In the genomic region with DNA sequence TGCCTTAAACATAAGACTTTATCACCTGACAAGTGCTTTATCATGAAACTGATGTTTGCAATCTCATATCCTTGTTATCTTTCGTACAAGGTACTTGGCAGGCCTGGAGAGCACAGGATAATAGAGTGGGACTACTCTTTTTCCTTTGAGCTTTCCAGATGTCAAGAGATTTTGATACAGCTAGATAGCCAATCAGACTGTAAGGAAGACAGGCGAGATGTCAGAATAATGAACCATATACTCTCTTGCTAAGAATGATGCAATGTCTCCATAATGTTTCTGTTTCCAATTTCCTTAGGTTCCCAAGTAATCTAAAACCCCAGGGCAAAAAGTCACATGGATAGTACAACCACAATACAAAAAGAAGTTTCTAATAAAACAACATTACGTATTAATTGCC, we compare ENCODE assay signal across 19 cellular contexts.
"Had no signal": no experiment of that assay in that cellular context is flagged by ENCODE, and none has a peak within 500 bp of the region (broad histone marks: within the 10 kb centered on the region; RNA-seq: fewer than 3 reads in every experiment).

No MANE protein-coding gene starts in this region.

- H3K9ac ChIP-seq: parathyroid adenoma had no signal

- H3K9me3 ChIP-seq: adrenal gland, breast epithelium, gastrocnemius medialis, left ventricle myocardium inferior, tibial artery had no signal

- H3K27ac ChIP-seq: adrenal gland, breast epithelium, epithelial cell of prostate, gastrocnemius medialis, left ventricle myocardium inferior, parathyroid adenoma, skin epidermis, tibial artery, WERI-Rb-1 had no signal

- H3K27me3 ChIP-seq: adrenal gland, breast epithelium, gastrocnemius medialis, tibial artery had no signal

- DNase-seq: activated CD4-positive, alpha-beta T cell treated with anti-CD3 and anti-CD28 coated beads for 1 hour; activated CD8-positive, alpha-beta T cell treated with anti-CD3 and anti-CD28 coated beads, Interleukin-2, amount 10 ng/mL, durations not matched to agents 7 days and 5 days; cortex of kidney; gastrocnemius medialis; left ventricle myocardium inferior; stimulated activated CD4-positive, alpha-beta T cell treated with anti-CD3 and anti-CD28 coated beads, Interleukin-1b, Interleukin-23, amount 100 ng/mL, for 48 hours; stimulated activated naive CD8-positive, alpha-beta T cell treated with anti-CD3 and anti-CD28 coated beads, Interleukin-15, amount 100 ng/mL, for 72 hours; T-helper 2 cell; tibial artery had no signal

- H3K79me2 ChIP-seq: parathyroid adenoma had no signal

- H3K4me3 Mint-ChIP-seq: activated CD8-positive, alpha-beta T cell treated with anti-CD3 and anti-CD28 coated beads, Interleukin-2, amount 10 ng/mL, durations not matched to agents 7 days and 5 days; endodermal cell; natural killer cell treated with Interleukin-12 subunit alpha and Interleukin-12 subunit beta and Interleukin-15 and Interleukin-18, amount 100 ng/mL, for 72 hours; stimulated activated effector memory CD8-positive, alpha-beta T cell treated with anti-CD3 and anti-CD28 coated beads, Interleukin-12 subunit alpha, Interleukin-12 subunit beta, amount 100 ng/mL, for 72 hours; stimulated activated naive CD8-positive, alpha-beta T cell treated with anti-CD3 and anti-CD28 coated beads, Interleukin-15, amount 100 ng/mL, for 72 hours had no signal

- H3K36me3 Mint-ChIP-seq: activated naive CD4-positive, alpha-beta T cell treated with anti-CD3 and anti-CD28 coated beads, Interleukin-2, amount 50 U/mL, for 72 hours; natural killer cell treated with Interleukin-12 subunit alpha and Interleukin-12 subunit beta and Interleukin-15 and Interleukin-18, amount 100 ng/mL, for 72 hours; stimulated activated effector memory CD8-positive, alpha-beta T cell treated with anti-CD3 and anti-CD28 coated beads, Interleukin-12 subunit alpha, Interleukin-12 subunit beta, amount 100 ng/mL, for 72 hours had no signal

- H3K4me1 ChIP-seq: breast epithelium had no signal

- H3K36me3 ChIP-seq: adrenal gland, breast epithelium, gastrocnemius medialis, left ventricle myocardium inferior, tibial artery, WERI-Rb-1 had no signal

- H3K27ac Mint-ChIP-seq: activated CD8-positive, alpha-beta T cell treated with anti-CD3 and anti-CD28 coated beads, Interleukin-2, amount 10 ng/mL, durations not matched to agents 7 days and 5 days; activated naive CD4-positive, alpha-beta T cell treated with anti-CD3 and anti-CD28 coated beads, Interleukin-2, amount 50 U/mL, for 72 hours; endodermal cell; natural killer cell treated with Interleukin-12 subunit alpha and Interleukin-12 subunit beta and Interleukin-15 and Interleukin-18, amount 100 ng/mL, for 72 hours; stimulated activated effector memory CD8-positive, alpha-beta T cell treated with anti-CD3 and anti-CD28 coated beads, Interleukin-12 subunit alpha, Interleukin-12 subunit beta, amount 100 ng/mL, for 72 hours; stimulated activated naive CD8-positive, alpha-beta T cell treated with anti-CD3 and anti-CD28 coated beads, Interleukin-15, amount 100 ng/mL, for 72 hours had no signal

- H3K9me3 Mint-ChIP-seq: activated naive CD4-positive, alpha-beta T cell treated with anti-CD3 and anti-CD28 coated beads, Interleukin-2, amount 50 U/mL, for 72 hours; endodermal cell; natural killer cell treated with Interleukin-12 subunit alpha and Interleukin-12 subunit beta and Interleukin-15 and Interleukin-18, amount 100 ng/mL, for 72 hours; stimulated activated effector memory CD8-positive, alpha-beta T cell treated with anti-CD3 and anti-CD28 coated beads, Interleukin-12 subunit alpha, Interleukin-12 subunit beta, amount 100 ng/mL, for 72 hours; stimulated activated naive CD8-positive, alpha-beta T cell treated with anti-CD3 and anti-CD28 coated beads, Interleukin-15, amount 100 ng/mL, for 72 hours had no signal

- H3K4me3 ChIP-seq: adrenal gland, breast epithelium, gastrocnemius medialis, left ventricle myocardium inferior, skin epidermis, tibial artery had no signal
